In the genomic region with DNA sequence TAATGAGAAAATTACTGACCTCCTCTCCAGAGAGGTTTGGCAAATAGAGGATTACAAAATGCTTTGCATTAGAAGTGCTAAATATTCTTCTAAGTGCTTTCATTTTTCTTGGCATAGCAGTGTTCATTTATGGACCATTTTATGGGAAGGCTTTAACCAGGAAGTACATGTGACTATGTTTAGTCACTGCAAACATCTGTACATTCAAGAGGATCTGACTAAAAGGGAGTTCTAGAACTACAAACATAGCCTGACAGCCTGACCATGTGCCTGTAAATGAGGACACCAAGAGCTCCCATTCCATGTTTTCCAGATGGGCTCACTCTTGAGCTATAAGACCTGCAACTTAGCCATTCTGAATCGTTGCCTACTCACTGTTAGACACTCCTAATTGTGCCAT, we compare ENCODE assay signal across 1 cellular context.
TF ChIP-seq lines count a peak whose summit lies in the region.

No MANE protein-coding gene starts in this region.

TF ChIP-seq in SK-N-SH treated with all-trans-retinoic acid at 6 μM for 48 hours, 23 proteins besides CTCF, POLR2A, EP300 and RAD21 (continued from another document):
- TF ChIP-seq, protein P1, sequence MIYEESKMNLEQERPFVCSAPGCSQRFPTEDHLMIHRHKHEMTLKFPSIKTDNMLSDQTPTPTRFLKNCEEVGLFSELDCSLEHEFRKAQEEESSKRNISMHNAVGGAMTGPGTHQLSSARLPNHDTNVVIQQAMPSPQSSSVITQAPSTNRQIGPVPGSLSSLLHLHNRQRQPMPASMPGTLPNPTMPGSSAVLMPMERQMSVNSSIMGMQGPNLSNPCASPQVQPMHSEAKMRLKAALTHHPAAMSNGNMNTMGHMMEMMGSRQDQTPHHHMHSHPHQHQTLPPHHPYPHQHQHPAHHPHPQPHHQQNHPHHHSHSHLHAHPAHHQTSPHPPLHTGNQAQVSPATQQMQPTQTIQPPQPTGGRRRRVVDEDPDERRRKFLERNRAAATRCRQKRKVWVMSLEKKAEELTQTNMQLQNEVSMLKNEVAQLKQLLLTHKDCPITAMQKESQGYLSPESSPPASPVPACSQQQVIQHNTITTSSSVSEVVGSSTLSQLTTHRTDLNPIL (CRISPR knock-in tag; IDR thresholded peaks at IDR 0.05; ENCODE audit: low read depth) = no peak
- TF ChIP-seq, protein P2, sequence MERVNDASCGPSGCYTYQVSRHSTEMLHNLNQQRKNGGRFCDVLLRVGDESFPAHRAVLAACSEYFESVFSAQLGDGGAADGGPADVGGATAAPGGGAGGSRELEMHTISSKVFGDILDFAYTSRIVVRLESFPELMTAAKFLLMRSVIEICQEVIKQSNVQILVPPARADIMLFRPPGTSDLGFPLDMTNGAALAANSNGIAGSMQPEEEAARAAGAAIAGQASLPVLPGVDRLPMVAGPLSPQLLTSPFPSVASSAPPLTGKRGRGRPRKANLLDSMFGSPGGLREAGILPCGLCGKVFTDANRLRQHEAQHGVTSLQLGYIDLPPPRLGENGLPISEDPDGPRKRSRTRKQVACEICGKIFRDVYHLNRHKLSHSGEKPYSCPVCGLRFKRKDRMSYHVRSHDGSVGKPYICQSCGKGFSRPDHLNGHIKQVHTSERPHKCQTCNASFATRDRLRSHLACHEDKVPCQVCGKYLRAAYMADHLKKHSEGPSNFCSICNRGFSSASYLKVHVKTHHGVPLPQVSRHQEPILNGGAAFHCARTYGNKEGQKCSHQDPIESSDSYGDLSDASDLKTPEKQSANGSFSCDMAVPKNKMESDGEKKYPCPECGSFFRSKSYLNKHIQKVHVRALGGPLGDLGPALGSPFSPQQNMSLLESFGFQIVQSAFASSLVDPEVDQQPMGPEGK (CRISPR knock-in tag; IDR thresholded peaks at IDR 0.05; ENCODE audit: borderline replicate concordance) = no peak
- TF ChIP-seq ESRRG (CRISPR knock-in tag; IDR thresholded peaks at IDR 0.05) (no peak), PPARA (CRISPR knock-in tag; IDR thresholded peaks at IDR 0.05; ENCODE audit: borderline replicate concordance) (no peak), ZNF8 (CRISPR knock-in tag; IDR thresholded peaks at IDR 0.05) (no peak), TOX (CRISPR knock-in tag; IDR thresholded peaks at IDR 0.05; ENCODE audit: borderline replicate concordance) (no peak)
